18 cellular contexts compared by ENCODE assay signal in the genomic region with DNA sequence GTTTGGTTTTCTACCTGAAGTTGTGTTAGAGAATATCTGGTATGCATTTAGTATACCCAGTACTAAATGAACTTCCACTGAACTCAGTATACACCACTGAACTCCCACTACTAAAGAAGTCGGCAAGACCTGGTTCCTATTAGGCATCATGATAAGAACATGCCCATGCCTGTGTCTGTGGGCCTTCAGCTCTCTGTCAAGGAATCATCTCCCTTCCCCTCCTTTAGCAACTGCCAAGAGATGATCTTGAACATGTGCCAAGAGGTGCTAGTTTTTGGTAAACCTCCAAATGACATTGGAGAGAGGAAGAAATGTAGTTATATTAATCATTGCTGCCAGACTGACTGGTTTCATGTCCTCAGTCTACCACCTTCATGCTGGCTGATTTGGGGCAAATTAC.
DNase-seq lines count a peak whose midpoint lies in the region; ATAC-seq and TF ChIP-seq lines count a peak whose summit lies in the region.
"Had no signal": no experiment of that assay in that cellular context is flagged by ENCODE, and none has a peak within 500 bp of the region (broad histone marks: within the 10 kb centered on the region; RNA-seq: fewer than 3 reads in every experiment).

No MANE protein-coding gene starts in this region.

- intact Hi-C loops in left cardiac atrium (cut with DNase I) = no loop called here
- intact Hi-C loops in cardiac septum (cut with DNase I) = no loop called here
- intact Hi-C loops in vagina (cut with DNase I) = no loop called here

- H3K4me1 ChIP-seq in RWPE2 (ENCODE audit: insufficient read depth, poor library complexity, severe bottlenecking) = no peaks in the 10 kb centered on the region
- no peaks in the 10 kb centered on the region for H3K4me1 ChIP-seq in vagina
- H3K4me1 ChIP-seq: A549 had no signal

- DNase-seq in left cardiac atrium (no peak), cardiac septum (ENCODE audit: low spot score) (no peak), RWPE2 (ENCODE audit: low spot score) (no peak), epithelial cell of prostate (ENCODE audit: low read depth, low spot score) (peak; percentile 22), hippocampal formation (lab: John Stamatoyannopoulos, UW) (no peak), GM03348 (ENCODE audit: low spot score) (no peak), vagina (ENCODE audit: extremely low spot score in 2 of 2) (no peak)
- DNase-seq in T-helper 2 cell treated with Interferon-gamma antibody and Interleukin-4, amounts not matched to agents 5 μg/mL and 100 μg/mL, for 36 hours (ENCODE audit: low spot score) = no peak
- DNase-seq: H7, IMR-90, Karpas-422, NCI-H1417, NCI-H187 treated with DMSO at 0.1 percent for 48 hours, NCI-H82 had no signal

- H3K27ac ChIP-seq in RWPE2 (ENCODE audit: poor library complexity, severe bottlenecking) = no peak overlapping the region
- no peak overlapping the region for H3K27ac ChIP-seq in epithelial cell of prostate
- no peak overlapping the region for H3K27ac ChIP-seq in vagina
- H3K27ac ChIP-seq: A549, C4-2B, SK-N-MC had no signal

- H3K36me3 ChIP-seq in RWPE2 (ENCODE audit: low read depth) = no peaks in the 10 kb centered on the region
- no peaks in the 10 kb centered on the region for H3K36me3 ChIP-seq in vagina

- no peaks in the 10 kb centered on the region for H3K27me3 ChIP-seq in RWPE2 (ENCODE audit: insufficient read depth, poor library complexity, severe bottlenecking)
- no peaks in the 10 kb centered on the region for H3K27me3 ChIP-seq in vagina

- ATAC-seq in left cardiac atrium = peak; percentile 68 to 80
- ATAC-seq in RWPE2 (ENCODE audit: low read depth) = peak; percentile 42; the same call in 1 of the 3 replicates
- ATAC-seq: A549, Right ventricle myocardium inferior had no signal

- no peaks in the 10 kb centered on the region for H3K27me3 Mint-ChIP-seq in T-helper 2 cell treated with Interferon-gamma antibody and Interleukin-4, amounts not matched to agents 5 μg/mL and 100 μg/mL, for 36 hours (ENCODE audit: low read depth)

- H3K9me3 Mint-ChIP-seq in T-helper 2 cell treated with Interferon-gamma antibody and Interleukin-4, amounts not matched to agents 5 μg/mL and 100 μg/mL, for 36 hours = no peaks in the 10 kb centered on the region

- TF ChIP-seq POLR2A in vagina (IDR thresholded peaks at IDR 0.05) = no peak

- no peaks in the 10 kb centered on the region for H3K4me1 Mint-ChIP-seq in T-helper 2 cell treated with Interferon-gamma antibody and Interleukin-4, amounts not matched to agents 5 μg/mL and 100 μg/mL, for 36 hours (ENCODE audit: low read depth)

- H3K27ac Mint-ChIP-seq in T-helper 2 cell treated with Interferon-gamma antibody and Interleukin-4, amounts not matched to agents 5 μg/mL and 100 μg/mL, for 36 hours = no peak overlapping the region

- no peaks in the 10 kb centered on the region for H3K36me3 Mint-ChIP-seq in T-helper 2 cell treated with Interferon-gamma antibody and Interleukin-4, amounts not matched to agents 5 μg/mL and 100 μg/mL, for 36 hours (ENCODE audit: low read depth)

- TF ChIP-seq CTCF in RWPE2 (IDR thresholded peaks at IDR 0.05; ENCODE audit: poor library complexity, severe bottlenecking) (no peak), vagina (IDR thresholded peaks at IDR 0.05) (no peak)

- H3K4me3 ChIP-seq in RWPE2 (ENCODE audit: severe bottlenecking) (no peak overlapping the region), vagina (no peak overlapping the region)
- H3K4me3 ChIP-seq: A549, SK-N-MC had no signal

- H3K9me3 ChIP-seq in RWPE2 (ENCODE audit: severe bottlenecking) = no peaks in the 10 kb centered on the region
- no peaks in the 10 kb centered on the region for H3K9me3 ChIP-seq in vagina
- H3K9me3 ChIP-seq: A549 had no signal

- H3K4me3 Mint-ChIP-seq in T-helper 2 cell treated with Interferon-gamma antibody and Interleukin-4, amounts not matched to agents 5 μg/mL and 100 μg/mL, for 36 hours = no peak overlapping the region
